8 cellular contexts compared by ENCODE assay signal in the genomic region with DNA sequence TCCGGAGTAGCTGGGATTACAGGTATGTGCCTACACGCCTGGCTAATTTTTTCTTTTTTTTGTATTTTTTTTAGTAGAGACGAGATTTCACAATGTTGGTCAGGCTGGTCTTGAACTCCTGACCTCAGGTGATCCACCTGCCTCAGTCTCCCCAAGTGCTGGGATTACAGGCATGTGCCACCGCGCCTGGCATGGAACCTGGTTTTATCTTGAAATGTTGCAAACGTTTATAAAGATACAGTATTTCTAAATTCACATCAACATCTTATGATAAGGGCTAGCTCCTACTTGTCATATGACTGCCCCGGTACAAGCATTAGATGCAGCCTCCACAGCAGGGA. TPM values are rescaled to one million over a fixed set of nuclear protein-coding genes. Genes with fewer than 3 reads are reported as not detected.
DNase-seq lines count a peak whose midpoint lies in the region; ATAC-seq and TF ChIP-seq lines count a peak whose summit lies in the region.

No MANE protein-coding gene starts in this region.

- H3K4me3 ChIP-seq in left ventricle myocardium inferior = peak overlapping the region; percentile 81
- H3K4me3 ChIP-seq in vagina = peak overlapping the region; percentile 61 to 75

- H3K9me3 Mint-ChIP-seq in brain (peaks cover 0 to 5% (median 0%) of the 10 kb centered on the region in 5 experiments), mesothelial cell of epicardium (no peaks in the 10 kb centered on the region)

- DNase-seq in left ventricle myocardium inferior (no peak), cardiac septum (ENCODE audit: low spot score) (no peak), mesothelial cell of epicardium (ENCODE audit: low spot score in 2 of 2, unreplicated experiment in 2 of 2) (no peak), vagina (ENCODE audit: extremely low spot score in 2 of 2) (no peak)

- TF ChIP-seq CTCF in left ventricle myocardium inferior (IDR thresholded peaks at IDR 0.05; ENCODE audit: borderline replicate concordance) (no peak), brain (conservative IDR thresholded peaks at IDR 0.05) (no peak), mesothelial cell of epicardium (IDR thresholded peaks at IDR 0.05; ENCODE audit: unreplicated experiment) (no peak), vagina (IDR thresholded peaks at IDR 0.05) (no peak)

- H3K4me1 ChIP-seq in left ventricle myocardium inferior = peaks cover 50% of the 10 kb centered on the region
- peaks cover 30% of the 10 kb centered on the region for H3K4me1 ChIP-seq in vagina

- ATAC-seq in GM21515 (IDR thresholded peaks at IDR 0.05; ENCODE audit: unreplicated experiment) = no peak
- no peak for ATAC-seq in GM18505 (IDR thresholded peaks at IDR 0.05; ENCODE audit: unreplicated experiment)
- ATAC-seq in HG02840 (IDR thresholded peaks at IDR 0.05; ENCODE audit: low FRiP score, unreplicated experiment) = no peak

- peaks cover 29% of the 10 kb centered on the region for H3K4me1 Mint-ChIP-seq in brain
- H3K4me1 Mint-ChIP-seq in mesothelial cell of epicardium = peaks cover 14% of the 10 kb centered on the region

- peak overlapping the region; percentile 95 to 100 (median 98) for H3K4me3 Mint-ChIP-seq in brain
- peak overlapping the region; percentile 96 for H3K4me3 Mint-ChIP-seq in mesothelial cell of epicardium

- H3K36me3 ChIP-seq in left ventricle myocardium inferior (no peaks in the 10 kb centered on the region), vagina (no peaks in the 10 kb centered on the region)

- peaks cover 25% of the 10 kb centered on the region for H3K36me3 Mint-ChIP-seq in brain
- no peaks in the 10 kb centered on the region for H3K36me3 Mint-ChIP-seq in mesothelial cell of epicardium

- H3K27ac Mint-ChIP-seq in brain (peak overlapping the region; percentile 98 to 99 (median 99)), mesothelial cell of epicardium (peak overlapping the region; percentile 99)

- intact Hi-C loops in left ventricle myocardium inferior (cut with micrococcal nuclease) (no loop called here), cardiac septum (cut with DNase I) (loop anchor here (2.0 to 10.0 kb wide), 2 partner anchors 85 to 201 kb away; a partner anchor contains a TSS), vagina (cut with DNase I) (no loop called here)

- H3K27ac ChIP-seq in left ventricle myocardium inferior (replicated peaks) = peak overlapping the region; percentile 97
- H3K27ac ChIP-seq in vagina = peak overlapping the region; percentile 99

- H3K27me3 Mint-ChIP-seq in brain (peaks cover 16% of the 10 kb centered on the region), mesothelial cell of epicardium (ENCODE audit: low read depth) (no peaks in the 10 kb centered on the region)

- H3K9me3 ChIP-seq in left ventricle myocardium inferior (replicated peaks) (no peaks in the 10 kb centered on the region), vagina (no peaks in the 10 kb centered on the region)

- H3K27me3 ChIP-seq in left ventricle myocardium inferior (ENCODE audit: low read depth) = no peaks in the 10 kb centered on the region
- no peaks in the 10 kb centered on the region for H3K27me3 ChIP-seq in vagina

- TF ChIP-seq POLR2A in vagina (IDR thresholded peaks at IDR 0.05) (no peak), GM18505 (IDR thresholded peaks at IDR 0.05; ENCODE audit: borderline replicate concordance, extremely low read depth, insufficient read depth, insufficient read length) (no peak)

RNA-seq across cellular contexts. Expression of a gene that starts 1.5 kb away (rescaled TPM):
- total RNA-seq in left ventricle myocardium inferior = 109 TPM
- 111 TPM for total RNA-seq in cardiac septum
- polyA plus RNA-seq in brain (ENCODE audit: insufficient read depth, low read depth, low replicate concordance) = 221 TPM
- total RNA-seq in mesothelial cell of epicardium = 307 to 309 TPM (median 309 TPM) in 3 replicates
- total RNA-seq in vagina = 159 TPM

RNA-seq across cellular contexts. Expression of a gene that starts 9.9 kb away (rescaled TPM):
- total RNA-seq in left ventricle myocardium inferior (3.0 TPM), cardiac septum (7.2 TPM), mesothelial cell of epicardium (25.2 to 28.8 TPM (median 27.1 TPM) in 3 replicates), vagina (8.8 TPM)
- 59.7 TPM for polyA plus RNA-seq in brain (ENCODE audit: insufficient read depth, low read depth, low replicate concordance)

RNA-seq across cellular contexts. Expression of a gene that starts 48.1 kb away (rescaled TPM):
- 14.0 TPM for total RNA-seq in left ventricle myocardium inferior
- 22.9 TPM for total RNA-seq in cardiac septum
- 17.6 TPM for polyA plus RNA-seq in brain (ENCODE audit: insufficient read depth, low read depth, low replicate concordance)
- total RNA-seq in mesothelial cell of epicardium = 31.6 to 32.5 TPM (median 31.9 TPM) in 3 replicates
- 15.0 TPM for total RNA-seq in vagina
